In genomic region chr13:114054830-114055439, GRCh38 we compare ENCODE assay signal across 23 cellular contexts.
DNase-seq lines count a peak whose midpoint lies in the region; ATAC-seq, FAIRE-seq and TF ChIP-seq lines count a peak whose summit lies in the region.
"Had no signal": no experiment of that assay in that cellular context is flagged by ENCODE, and none has a peak within 500 bp of the region (broad histone marks: within the 10 kb centered on the region; RNA-seq: fewer than 3 reads in every experiment).

No MANE protein-coding gene starts in this region.

- ATAC-seq in Right ventricle myocardium superior (ENCODE audit: poor library complexity) (no peak), WTC11 (no peak), aorta (ENCODE audit: low FRiP score) (peak; percentile 17), HG03039 (IDR thresholded peaks at IDR 0.05; ENCODE audit: unreplicated experiment) (no peak)

- no peaks in the 10 kb centered on the region for H3K9me3 Mint-ChIP-seq in WTC11
- H3K9me3 Mint-ChIP-seq: activated CD4-positive, alpha-beta T cell treated with anti-CD3 and anti-CD28 coated beads, Interleukin-2, amount 10 ng/mL, durations not matched to agents 7 days and 5 days had no signal

- POLR2A ChIA-PET in WTC11 (lab: Charles Lee): no interaction called here
- POLR2A ChIA-PET in GM10248 (lab: Yijun Ruan, JAX): no interaction called here

- FAIRE-seq in kidney (lab: Jason Lieb, UNC): no peak
- FAIRE-seq: frontal cortex, islet of Langerhans had no signal

- H3K27me3 ChIP-seq in left ventricle myocardium inferior (ENCODE audit: low read depth) (no peaks in the 10 kb centered on the region), aorta (ENCODE audit: control insufficient read depth in 1 of 2, insufficient read depth in 2 of 2, low read length in 1 of 2) (no peaks in the 10 kb centered on the region)
- H3K27me3 ChIP-seq: esophagus muscularis mucosa, neutrophil, upper lobe of left lung had no signal

- H3K27ac ChIP-seq in left ventricle myocardium inferior (replicated peaks) (no peak overlapping the region), kidney (ENCODE audit: low read depth in 2 of 2, low read length in 2 of 2) (no peak overlapping the region), aorta (ENCODE audit: low read depth in 1 of 2, low read length in 2 of 2) (no peak overlapping the region)
- H3K27ac ChIP-seq: esophagus muscularis mucosa, neutrophil, prostate gland, upper lobe of left lung, VCaP had no signal

- no peak overlapping the region for H3K4me3 Mint-ChIP-seq in WTC11
- H3K4me3 Mint-ChIP-seq: activated CD4-positive, alpha-beta T cell treated with anti-CD3 and anti-CD28 coated beads, Interleukin-2, amount 10 ng/mL, durations not matched to agents 7 days and 5 days had no signal

- TF ChIP-seq CTCF in left ventricle myocardium inferior (IDR thresholded peaks at IDR 0.05; ENCODE audit: borderline replicate concordance): no peak
- TF ChIP-seq CTCF in WTC11 (IDR thresholded peaks at IDR 0.05): no peak
- TF ChIP-seq CTCF in kidney (IDR thresholded peaks at IDR 0.05; ENCODE audit: borderline replicate concordance, extremely low read depth, insufficient read depth): no peak
- TF ChIP-seq CTCF in GM10248 (IDR thresholded peaks at IDR 0.05; ENCODE audit: control extremely low read depth, extremely low read depth, low read depth, missing control alignments): no peak

- peaks cover 14% of the 10 kb centered on the region for H3K36me3 ChIP-seq in left ventricle myocardium inferior
- no peaks in the 10 kb centered on the region for H3K36me3 ChIP-seq in kidney (ENCODE audit: control insufficient read depth in 1 of 2, insufficient read depth in 2 of 2, low read length in 2 of 2)
- H3K36me3 ChIP-seq in aorta (ENCODE audit: control insufficient read depth in 1 of 2, insufficient read depth in 2 of 2, low read length in 1 of 2): no peaks in the 10 kb centered on the region
- H3K36me3 ChIP-seq: prostate gland had no signal

- peak; percentile 40 for DNase-seq in Right ventricle myocardium superior
- DNase-seq in left ventricle myocardium inferior: no peak
- no peak for DNase-seq in WTC11 (ENCODE audit: low spot score)
- peak; percentile 68 for DNase-seq in kidney
- no peak for DNase-seq in aorta
- no peak for DNase-seq in GM10248 (ENCODE audit: extremely low spot score)
- no peak for DNase-seq in NCI-H446 treated with DMSO at 0.1 percent for 48 hours (lab: John Stamatoyannopoulos, UW)
- DNase-seq: activated CD4-positive, alpha-beta T cell treated with anti-CD3 and anti-CD28 coated beads, Interleukin-2, amount 10 ng/mL, durations not matched to agents 7 days and 5 days; activated CD8-positive, alpha-beta memory T cell treated with anti-CD3 and anti-CD28 coated beads, Interleukin-2, amount 50 U/mL, for 4 hours; activated effector memory CD4-positive, alpha-beta T cell treated with anti-CD3 and anti-CD28 coated beads, Interleukin-2, amount 50 U/mL, for 16 hours; effector memory CD4-positive, alpha-beta T cell; Karpas-422; NCI-H187; NCI-H69 had no signal

- no peaks in the 10 kb centered on the region for H3K36me3 Mint-ChIP-seq in WTC11

- peaks cover 26% of the 10 kb centered on the region for H3K4me1 ChIP-seq in left ventricle myocardium inferior
- H3K4me1 ChIP-seq in kidney (ENCODE audit: control insufficient read depth in 1 of 2, insufficient read depth in 1 of 2, low read depth in 1 of 2, low read length in 2 of 2): peaks cover 0 to 17% of the 10 kb centered on the region in 2 donors
- no peaks in the 10 kb centered on the region for H3K4me1 ChIP-seq in aorta (ENCODE audit: control insufficient read depth in 1 of 2, insufficient read depth in 2 of 2, low read length in 2 of 2)
- H3K4me1 ChIP-seq: prostate gland had no signal

- H3K27me3 Mint-ChIP-seq in WTC11 (ENCODE audit: low read depth): no peaks in the 10 kb centered on the region
- H3K27me3 Mint-ChIP-seq: activated CD4-positive, alpha-beta T cell treated with anti-CD3 and anti-CD28 coated beads, Interleukin-2, amount 10 ng/mL, durations not matched to agents 7 days and 5 days had no signal

- H3K4me3 ChIP-seq in left ventricle myocardium inferior (no peak overlapping the region), kidney (ENCODE audit: low read length in 2 of 2) (no peak overlapping the region), aorta (ENCODE audit: low read length in 2 of 2) (no peak overlapping the region)
- H3K4me3 ChIP-seq: esophagus muscularis mucosa, lung, prostate gland, upper lobe of left lung had no signal

- intact Hi-C loops in Right ventricle myocardium superior (cut with DNase I): no loop called here
- intact Hi-C loops in left ventricle myocardium inferior (cut with micrococcal nuclease): no loop called here
- intact Hi-C loops in kidney (cut with DNase I): no loop called here
- intact Hi-C loops in aorta (cut with DNase I): no loop called here

- peaks cover 4% of the 10 kb centered on the region for H3K4me1 Mint-ChIP-seq in WTC11

- H3K9me3 ChIP-seq in left ventricle myocardium inferior (replicated peaks) (no peaks in the 10 kb centered on the region), kidney (ENCODE audit: control insufficient read depth in 1 of 2, low read length in 2 of 2) (no peaks in the 10 kb centered on the region), aorta (ENCODE audit: control insufficient read depth, low read length) (no peaks in the 10 kb centered on the region)
- H3K9me3 ChIP-seq: esophagus muscularis mucosa, neutrophil, prostate gland, upper lobe of left lung had no signal

- H3K9ac ChIP-seq in kidney (ENCODE audit: low read length in 2 of 2): no peak overlapping the region

- peak overlapping the region; percentile 16; the same call in 1 of the 2 replicates for H3K27ac Mint-ChIP-seq in WTC11
- H3K27ac Mint-ChIP-seq: activated CD4-positive, alpha-beta T cell treated with anti-CD3 and anti-CD28 coated beads, Interleukin-2, amount 10 ng/mL, durations not matched to agents 7 days and 5 days had no signal

- CTCF ChIA-PET in WTC11 (lab: Charles Lee): no interaction called here
- CTCF ChIA-PET in GM10248 (lab: Yijun Ruan, JAX): no interaction called here

- 94% methylated on average over 24 of the region's 24 CpGs for WGBS in aorta, 2 donors

TF ChIP-seq in WTC11, 78 proteins besides CTCF, POLR2A, EP300 and RAD21:
- TF ChIP-seq PRRX2 (CRISPR knock-in tag; IDR thresholded peaks at IDR 0.05) (no peak), ZBTB21 (CRISPR knock-in tag; IDR thresholded peaks at IDR 0.05; ENCODE audit: borderline replicate concordance) (no peak), SP1 (CRISPR knock-in tag; conservative IDR thresholded peaks at IDR 0.05) (no peak), GRHL2 (CRISPR knock-in tag; IDR thresholded peaks at IDR 0.05; ENCODE audit: insufficient replicate concordance, severe bottlenecking) (no peak), MAX (CRISPR knock-in tag; IDR thresholded peaks at IDR 0.05) (no peak), ZNF423 (CRISPR knock-in tag; IDR thresholded peaks at IDR 0.05) (no peak), TEAD1 (CRISPR knock-in tag; IDR thresholded peaks at IDR 0.05) (no peak), FOXK1 (CRISPR knock-in tag; IDR thresholded peaks at IDR 0.05) (no peak), GABPB1 (CRISPR knock-in tag; IDR thresholded peaks at IDR 0.05) (no peak), IRF1 (CRISPR knock-in tag; IDR thresholded peaks at IDR 0.05) (no peak), RELA (CRISPR knock-in tag; IDR thresholded peaks at IDR 0.05; ENCODE audit: borderline replicate concordance) (no peak), TP53 (CRISPR knock-in tag; IDR thresholded peaks at IDR 0.05) (no peak), E2F5 (CRISPR knock-in tag; IDR thresholded peaks at IDR 0.05) (no peak), TEAD4 (CRISPR knock-in tag; IDR thresholded peaks at IDR 0.05) (no peak), FOXP1 (CRISPR knock-in tag; IDR thresholded peaks at IDR 0.05; ENCODE audit: borderline replicate concordance) (no peak; the same call in 1 of the 2 replicates), USF1 (CRISPR knock-in tag; IDR thresholded peaks at IDR 0.05) (no peak), ZNF263 (CRISPR knock-in tag; IDR thresholded peaks at IDR 0.05; ENCODE audit: low read depth) (no peak)

Comparison
In these comparisons a context has a peak if more than half of its experiments do, and no peak if none do; other contexts are left out.
1. DNase-seq: peak in Right ventricle myocardium superior (single experiment) and kidney (single experiment); none in left ventricle myocardium inferior (single experiment), WTC11 (single experiment), aorta (0 of 2), GM10248 (single experiment) and NCI-H446 treated with DMSO at 0.1 percent for 48 hours (single experiment).